Comparison of ENCODE assay signal across 12 cellular contexts in the genomic region with DNA sequence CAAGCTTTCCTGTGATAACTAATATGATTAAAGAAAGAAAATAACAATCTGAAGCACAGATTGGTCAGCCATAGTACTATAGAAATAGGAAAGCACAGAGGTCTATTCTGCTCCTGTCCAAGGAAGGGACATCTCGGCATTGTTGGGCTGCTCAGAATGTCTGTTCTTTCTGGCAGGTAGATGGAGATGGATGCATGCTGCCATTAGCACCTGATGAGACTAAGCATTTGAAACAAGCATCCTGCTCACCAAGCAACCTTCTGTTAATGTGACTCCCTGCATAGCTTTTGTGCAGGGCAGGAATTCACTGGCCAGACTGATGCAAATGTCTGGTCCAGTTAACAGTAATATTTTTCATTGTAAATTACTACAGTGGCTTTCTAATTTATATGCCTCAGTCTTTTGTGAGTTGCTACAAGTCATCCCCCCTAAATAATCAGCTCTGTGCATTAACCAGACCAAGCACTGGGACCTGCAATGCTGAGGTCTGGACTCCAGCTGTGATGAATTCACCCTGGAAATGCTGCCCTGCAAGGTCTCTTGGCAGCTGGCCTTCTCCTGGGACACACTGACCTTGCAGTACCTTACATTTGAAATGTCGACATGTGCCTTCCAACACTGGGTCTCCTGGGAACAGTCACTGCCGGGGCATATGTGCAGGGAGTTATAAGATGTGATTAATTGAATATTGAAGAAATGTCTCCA.
"Had no signal": no experiment of that assay in that cellular context is flagged by ENCODE, and none has a peak within 500 bp of the region (broad histone marks: within the 10 kb centered on the region; RNA-seq: fewer than 3 reads in every experiment).

No MANE protein-coding gene starts in this region.

- H3K27me3 ChIP-seq: breast epithelium, gastroesophageal sphincter, right atrium auricular region, tibial nerve had no signal

- H3K4me1 ChIP-seq: breast epithelium, gastroesophageal sphincter, right atrium auricular region, tibial nerve had no signal

- H3K4me3 ChIP-seq: breast epithelium, gastroesophageal sphincter, right atrium auricular region, tibial nerve had no signal

- ATAC-seq: gastroesophageal sphincter had no signal

- H3K9me3 ChIP-seq: breast epithelium, gastroesophageal sphincter, right atrium auricular region, tibial nerve had no signal

- H3K27ac ChIP-seq: breast epithelium, gastroesophageal sphincter, right atrium auricular region, tibial nerve had no signal

- H3K36me3 ChIP-seq: breast epithelium, gastroesophageal sphincter, right atrium auricular region, tibial nerve had no signal

- DNase-seq: activated CD4-positive, alpha-beta T cell treated with anti-CD3 and anti-CD28 coated beads, Interleukin-2, amount 10 ng/mL, durations not matched to agents 7 days and 5 days; activated CD4-positive, CD25-positive, alpha-beta regulatory T cell; activated CD8-positive, alpha-beta memory T cell treated with anti-CD3 and anti-CD28 coated beads for 24 hours; anterior cingulate cortex; effector CD4-positive, alpha-beta T cell; kidney glomerular epithelial cell; mesendoderm; small intestine had no signal
